20 cellular contexts compared by ENCODE assay signal in genomic region chr19:31140717-31141116, GRCh38.
DNase-seq lines count a peak whose midpoint lies in the region; ATAC-seq and TF ChIP-seq lines count a peak whose summit lies in the region.
"Had no signal": no experiment of that assay in that cellular context is flagged by ENCODE, and none has a peak within 500 bp of the region (broad histone marks: within the 10 kb centered on the region; RNA-seq: fewer than 3 reads in every experiment).

No MANE protein-coding gene starts in this region.

- TF ChIP-seq POLR2A in GM18505 (IDR thresholded peaks at IDR 0.05; ENCODE audit: borderline replicate concordance, extremely low read depth, insufficient read depth, insufficient read length), result no peak

- no peaks in the 10 kb centered on the region for H3K36me3 ChIP-seq in RWPE2 (ENCODE audit: low read depth)
- H3K36me3 ChIP-seq: right atrium auricular region, transverse colon had no signal

- no peaks in the 10 kb centered on the region for H3K27me3 ChIP-seq in RWPE2 (ENCODE audit: insufficient read depth, poor library complexity, severe bottlenecking)
- H3K27me3 ChIP-seq: body of pancreas, right atrium auricular region, transverse colon had no signal

- ATAC-seq in RWPE2 (ENCODE audit: low read depth), result peak; percentile 49; the same call in 2 of the 3 replicates
- ATAC-seq in GM18861 (IDR thresholded peaks at IDR 0.05; ENCODE audit: unreplicated experiment), result no peak
- no peak for ATAC-seq in GM18505 (IDR thresholded peaks at IDR 0.05; ENCODE audit: unreplicated experiment)
- ATAC-seq in left ventricle myocardium superior, result no peak
- ATAC-seq: body of pancreas, HCT116 had no signal

- H3K27ac ChIP-seq in RWPE2 (ENCODE audit: poor library complexity, severe bottlenecking), result peak overlapping the region; percentile 28
- H3K27ac ChIP-seq: body of pancreas, right atrium auricular region, transverse colon had no signal

- H3K4me1 ChIP-seq in RWPE2 (ENCODE audit: insufficient read depth, poor library complexity, severe bottlenecking), result peaks cover 27% of the 10 kb centered on the region
- H3K4me1 ChIP-seq: body of pancreas, right atrium auricular region, transverse colon had no signal

- intact Hi-C loops in left ventricle myocardium superior (cut with micrococcal nuclease), result no loop called here

- H3K4me3 ChIP-seq in RWPE2 (ENCODE audit: severe bottlenecking), result no peak overlapping the region
- H3K4me3 ChIP-seq in fibroblast of mammary gland (ENCODE audit: control insufficient read depth, low read depth, low read length), result no peak overlapping the region
- H3K4me3 ChIP-seq: body of pancreas, right atrium auricular region, transverse colon had no signal

- peak; percentile 75 for DNase-seq in Daoy (ENCODE audit: low read depth)
- no peak for DNase-seq in RWPE2 (ENCODE audit: low spot score)
- DNase-seq in fibroblast of mammary gland (ENCODE audit: low read depth), result peak; percentile 45
- DNase-seq in osteocyte (ENCODE audit: extremely low spot score, unreplicated experiment), result no peak
- DNase-seq in iPS-NIHi7 (ENCODE audit: extremely low spot score), result no peak
- DNase-seq in left ventricle myocardium superior, result no peak
- DNase-seq: activated effector memory CD4-positive, alpha-beta T cell treated with anti-CD3 and anti-CD28 coated beads, Interleukin-2, amount 50 U/mL, for 16 hours; body of pancreas; CD4-positive, alpha-beta memory T cell; effector CD4-positive, alpha-beta T cell; glutamatergic neuron; NCI-H2081 treated with DMSO at 0.1 percent for 48 hours; nephron progenitor cell; SHP77; stimulated activated CD4-positive, alpha-beta T cell treated with anti-CD3 and anti-CD28 coated beads, Interleukin-4, amount 100 ng/mL, for 1 hour; transverse colon had no signal

- H3K27me3 Mint-ChIP-seq in osteocyte (ENCODE audit: unreplicated experiment), result no peaks in the 10 kb centered on the region

- peaks cover 10% of the 10 kb centered on the region for H3K9me3 Mint-ChIP-seq in osteocyte (ENCODE audit: unreplicated experiment)
- H3K9me3 Mint-ChIP-seq: nephron progenitor cell had no signal

- H3K9me3 ChIP-seq in RWPE2 (ENCODE audit: severe bottlenecking), result no peaks in the 10 kb centered on the region
- H3K9me3 ChIP-seq: body of pancreas, right atrium auricular region, transverse colon had no signal

- no peak overlapping the region for H3K4me3 Mint-ChIP-seq in osteocyte (ENCODE audit: unreplicated experiment)
- H3K4me3 Mint-ChIP-seq: CD4-positive, alpha-beta memory T cell; nephron progenitor cell had no signal

- peaks cover 4% of the 10 kb centered on the region for H3K36me3 Mint-ChIP-seq in osteocyte (ENCODE audit: unreplicated experiment)
- H3K36me3 Mint-ChIP-seq: CD4-positive, alpha-beta memory T cell had no signal

- peaks cover 27% of the 10 kb centered on the region for H3K4me1 Mint-ChIP-seq in osteocyte (ENCODE audit: unreplicated experiment)
- H3K4me1 Mint-ChIP-seq: CD4-positive, alpha-beta memory T cell had no signal

- TF ChIP-seq CTCF in RWPE2 (IDR thresholded peaks at IDR 0.05; ENCODE audit: poor library complexity, severe bottlenecking) (no peak), fibroblast of mammary gland (conservative IDR thresholded peaks at IDR 0.05; ENCODE audit: control insufficient read depth, insufficient read depth, low read depth, low read length) (no peak), osteocyte (IDR thresholded peaks at IDR 0.05) (no peak)

- peak overlapping the region; percentile 57 for H3K27ac Mint-ChIP-seq in osteocyte (ENCODE audit: unreplicated experiment)
- H3K27ac Mint-ChIP-seq: nephron progenitor cell had no signal

Comparison
In these comparisons a context has a peak if more than half of its experiments do, and no peak if none do; other contexts are left out.
1. DNase-seq: peak in Daoy (single experiment) and fibroblast of mammary gland (single experiment); none in RWPE2 (single experiment), osteocyte (single experiment), iPS-NIHi7 (single experiment) and left ventricle myocardium superior (single experiment).